15 cellular contexts compared by ENCODE assay signal in the genomic region with DNA sequence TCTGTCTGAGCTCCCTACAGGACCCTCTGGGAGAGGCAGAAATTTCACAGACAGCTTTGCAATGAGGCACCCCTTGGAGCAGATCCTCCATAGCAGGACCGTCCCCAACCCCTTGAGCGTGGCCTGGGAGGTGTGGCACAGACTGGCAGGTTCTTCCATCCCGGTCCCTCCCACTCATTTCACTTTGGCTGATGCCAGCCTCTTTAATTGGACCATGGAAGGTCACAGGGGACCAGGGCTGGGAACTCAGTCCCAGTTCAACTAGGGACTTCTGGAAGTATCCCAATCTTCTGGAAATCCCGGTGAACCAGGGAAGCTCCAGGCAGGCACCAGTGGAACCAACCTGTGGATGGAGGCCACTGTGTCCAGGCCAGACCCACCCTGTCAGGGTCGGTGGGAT.
DNase-seq lines count a peak whose midpoint lies in the region; ATAC-seq and TF ChIP-seq lines count a peak whose summit lies in the region.
"Had no signal": no experiment of that assay in that cellular context is flagged by ENCODE, and none has a peak within 500 bp of the region (broad histone marks: within the 10 kb centered on the region; RNA-seq: fewer than 3 reads in every experiment).

No MANE protein-coding gene starts in this region.

- WGBS in right cardiac atrium: 58% methylated on average over 5 of the region's 5 CpGs
- 29 to 70% (median 39%) methylated on average over 5 of the region's 5 CpGs for WGBS in psoas muscle, 3 donors
- 45% methylated on average over 4 of the region's 5 CpGs; no CpG with 5 or more reads in 1 of the 2 donors for WGBS in transverse colon (ENCODE audit: low coverage in 1 of 2), 2 donors

- H3K4me1 ChIP-seq in right cardiac atrium (ENCODE audit: control insufficient read depth, insufficient read depth, low read length): peaks cover 10% of the 10 kb centered on the region
- peaks cover 32% of the 10 kb centered on the region for H3K4me1 ChIP-seq in psoas muscle
- peaks cover 48 to 62% (median 52%) of the 10 kb centered on the region in 4 donors for H3K4me1 ChIP-seq in transverse colon

- no peaks in the 10 kb centered on the region for H3K27me3 ChIP-seq in right cardiac atrium (ENCODE audit: control insufficient read depth, insufficient read depth)
- no peaks in the 10 kb centered on the region for H3K27me3 ChIP-seq in psoas muscle (ENCODE audit: insufficient read depth in 3 of 3, low read length in 2 of 3)
- H3K27me3 ChIP-seq in transverse colon: no peaks in the 10 kb centered on the region
- H3K27me3 ChIP-seq: BLaER1 had no signal

- H3K4me3 ChIP-seq in right cardiac atrium (ENCODE audit: low read length): no peak overlapping the region
- no peak overlapping the region for H3K4me3 ChIP-seq in psoas muscle
- H3K4me3 ChIP-seq in transverse colon: no peak overlapping the region
- H3K4me3 ChIP-seq: BLaER1 had no signal

- CTCF ChIA-PET in RWPE1 (lab: Yijun Ruan, JAX): no interaction called here

- no peak for TF ChIP-seq CTCF in psoas muscle (IDR thresholded peaks at IDR 0.05)
- no peak for TF ChIP-seq CTCF in transverse colon (IDR thresholded peaks at IDR 0.05)
- no peak for TF ChIP-seq CTCF in RWPE1 (conservative IDR thresholded peaks at IDR 0.05; ENCODE audit: low read depth)

- ATAC-seq in right cardiac atrium: peak; percentile 20 to 22
- ATAC-seq in psoas muscle: peak in 3 of 4 donors; percentile 23 to 68 (median 57)
- ATAC-seq in GM21786 (IDR thresholded peaks at IDR 0.05; ENCODE audit: unreplicated experiment): no peak

- no peak for TF ChIP-seq POLR2A in transverse colon (IDR thresholded peaks at IDR 0.05)

- no peaks in the 10 kb centered on the region for H3K36me3 ChIP-seq in psoas muscle (ENCODE audit: insufficient read depth in 1 of 2, low read depth in 1 of 2)
- no peaks in the 10 kb centered on the region for H3K36me3 ChIP-seq in transverse colon
- H3K36me3 ChIP-seq: BLaER1 had no signal

- no peaks in the 10 kb centered on the region for H3K9me3 ChIP-seq in right cardiac atrium (ENCODE audit: control insufficient read depth, low read length)
- no peaks in the 10 kb centered on the region for H3K9me3 ChIP-seq in psoas muscle
- no peaks in the 10 kb centered on the region for H3K9me3 ChIP-seq in transverse colon
- H3K9me3 ChIP-seq: BLaER1 had no signal

- intact Hi-C loops in right cardiac atrium (cut with DNase I): no loop called here
- intact Hi-C loops in psoas muscle (cut with DNase I): loop anchor here in 1 of 2 donors (5.0 kb wide), 1 partner anchor 66 kb away; no protein-coding TSS in a partner anchor
- intact Hi-C loops in transverse colon (cut with DNase I; ENCODE audit: low total_unique reads): loop anchor here (10.0 kb wide), 1 partner anchor 82 kb away; a partner anchor contains a TSS

- H3K27ac ChIP-seq in caudate nucleus (ENCODE audit: low read depth, low read length) (peak overlapping the region; percentile 64), right cardiac atrium (ENCODE audit: low read length) (peak overlapping the region; percentile 87), psoas muscle (peak overlapping the region; percentile 32), transverse colon (peak overlapping the region; percentile 87 to 91 (median 88)), RWPE1 (no peak overlapping the region)
- H3K27ac ChIP-seq: BLaER1 had no signal

- in situ Hi-C loops in transverse colon (cut with MboI; ENCODE audit: low pct_ligation_motif_present in 1 of 4, low pct_unique_long_range_greater_than_20kb in 1 of 4, low sequenced_read_pairs in 3 of 4): no loop called here

- POLR2A ChIA-PET in RWPE1 (lab: Yijun Ruan, JAX; ENCODE audit: low non-redundant PET): no interaction called here

- no peak for TF ChIP-seq EP300 in transverse colon (IDR thresholded peaks at IDR 0.05; ENCODE audit: low read depth)

- DNase-seq in caudate nucleus (lab: John Stamatoyannopoulos, UW): no peak
- DNase-seq in right cardiac atrium: peak in 2 of 3 donors; percentile 58 to 68
- peak in 1 of 2 donors; percentile 71 for DNase-seq in psoas muscle
- no peak for DNase-seq in transverse colon
- no peak for DNase-seq in NCI-H2107 (lab: John Stamatoyannopoulos, UW)
- no peak for DNase-seq in superior temporal gyrus (ENCODE audit: extremely low spot score)
- no peak for DNase-seq in RWPE1 (ENCODE audit: low spot score)
- DNase-seq: activated CD4-positive, alpha-beta memory T cell treated with anti-CD3 and anti-CD28 coated beads, Interleukin-2, amount 10 ng/mL, durations not matched to agents 7 days and 5 days; DMS79 treated with DMSO at 0.1 percent for 48 hours; MM.1S; NCI-H2081; nephron progenitor cell; SHP77 treated with DMSO at 0.1 percent for 48 hours had no signal

Comparison
In these comparisons a context has a peak if more than half of its experiments do, and no peak if none do; other contexts are left out.
1. DNase-seq: peak in right cardiac atrium (2 of 3); none in caudate nucleus (0 of 61), transverse colon (single experiment), NCI-H2107 (single experiment), superior temporal gyrus (single experiment) and RWPE1 (single experiment).